In the genomic region with DNA sequence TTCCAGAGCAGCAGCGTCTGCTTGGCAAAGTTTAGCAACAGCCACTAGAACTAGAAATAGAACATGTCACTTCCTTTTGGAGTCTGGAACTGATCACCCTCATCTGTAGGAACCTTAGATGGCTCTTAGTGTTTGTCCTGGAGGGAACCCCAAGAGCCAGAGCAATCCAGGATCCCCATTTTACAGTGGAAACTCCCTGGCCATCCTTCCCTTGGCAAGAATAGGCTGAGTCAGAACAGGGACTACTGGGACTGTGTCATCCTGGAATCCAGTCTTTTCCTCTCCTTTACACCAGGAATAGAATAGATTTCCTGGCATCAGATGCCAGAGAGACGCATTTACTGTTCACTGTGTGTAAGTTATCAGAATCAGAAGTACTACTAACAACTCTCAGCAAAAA, we compare ENCODE assay signal across 16 cellular contexts. TPM values are rescaled to one million over a fixed set of nuclear protein-coding genes. Genes with fewer than 3 reads are reported as not detected.
A peak's percentile ranks its signal among the peaks of the same experiment; 100 is the strongest.
DNase-seq lines count a peak whose midpoint lies in the region; ATAC-seq and TF ChIP-seq lines count a peak whose summit lies in the region.
"Had no signal": no experiment of that assay in that cellular context is flagged by ENCODE, and none has a peak within 500 bp of the region (broad histone marks: within the 10 kb centered on the region; RNA-seq: fewer than 3 reads in every experiment).

No MANE protein-coding gene starts in this region.

- ATAC-seq in HG02938 (IDR thresholded peaks at IDR 0.05; ENCODE audit: unreplicated experiment) (no peak), HG03135 (IDR thresholded peaks at IDR 0.05; ENCODE audit: unreplicated experiment) (no peak)
- no peak for ATAC-seq in stimulated activated naive CD8-positive, alpha-beta T cell treated with anti-CD3 and anti-CD28 coated beads, Interleukin-15, Interleukin-2, amounts not matched to agents 100 U/mL and 50 U/mL, for 24 hours
- ATAC-seq: HepG2 had no signal

- WGBS in sigmoid colon, 2 donors: 82 to 86% methylated on average over 2 of the region's 2 CpGs

- H3K27ac ChIP-seq in left ventricle myocardium inferior (replicated peaks) (peak overlapping the region; percentile 37), sigmoid colon (peak overlapping the region in 2 of 4 donors; percentile 4 to 43)
- H3K27ac ChIP-seq: ovary had no signal

- DNase-seq in HCEC 1CT (peak; percentile 12), dermis microvascular lymphatic vessel endothelial cell (ENCODE audit: low read depth in 2 of 2) (peak; percentile 20 to 73), left ventricle myocardium inferior (no peak), sigmoid colon (no peak), RPMI8226 (no peak)
- no peak for DNase-seq in stimulated activated naive CD8-positive, alpha-beta T cell treated with anti-CD3 and anti-CD28 coated beads, Interleukin-15, Interleukin-2, amounts not matched to agents 100 U/mL and 50 U/mL, for 24 hours
- DNase-seq: activated CD4-positive, alpha-beta T cell treated with anti-CD3 and anti-CD28 coated beads for 48 hours; activated effector memory CD4-positive, alpha-beta T cell treated with Interleukin-2 at 50 U/mL for 16 hours; DMS 273 treated with DMSO at 0.1 percent for 48 hours; NCI-H146; NCI-H82; ovary; stimulated activated CD8-positive, alpha-beta memory T cell treated with anti-CD3 and anti-CD28 coated beads, Interleukin-4, amount 100 ng/mL, for 48 hours had no signal

- no peaks in the 10 kb centered on the region for H3K27me3 ChIP-seq in left ventricle myocardium inferior (ENCODE audit: low read depth)
- no peaks in the 10 kb centered on the region for H3K27me3 ChIP-seq in sigmoid colon
- H3K27me3 ChIP-seq: ovary had no signal

- H3K9me3 ChIP-seq in left ventricle myocardium inferior (replicated peaks): no peaks in the 10 kb centered on the region
- no peaks in the 10 kb centered on the region for H3K9me3 ChIP-seq in sigmoid colon
- H3K9me3 ChIP-seq: ovary had no signal

- TF ChIP-seq CTCF in left ventricle myocardium inferior (IDR thresholded peaks at IDR 0.05; ENCODE audit: borderline replicate concordance) (no peak), sigmoid colon (IDR thresholded peaks at IDR 0.05) (no peak)

- TF ChIP-seq EP300 in sigmoid colon (IDR thresholded peaks at IDR 0.05): peak in 3 of 4 donors; percentile 15 to 53 (median 43)

- intact Hi-C loops in left ventricle myocardium inferior (cut with micrococcal nuclease) (no loop called here), sigmoid colon (cut with DNase I) (no loop called here)

- peaks cover 12% of the 10 kb centered on the region for H3K4me1 ChIP-seq in left ventricle myocardium inferior
- H3K4me1 ChIP-seq in sigmoid colon: peaks cover 0 to 4% (median 0%) of the 10 kb centered on the region in 4 donors

- no peak overlapping the region for H3K4me3 ChIP-seq in left ventricle myocardium inferior
- no peak overlapping the region for H3K4me3 ChIP-seq in sigmoid colon
- H3K4me3 ChIP-seq: ovary had no signal

- H3K36me3 ChIP-seq in left ventricle myocardium inferior: peaks cover 42% of the 10 kb centered on the region
- peaks cover 0 to 23% (median 2%) of the 10 kb centered on the region in 4 donors for H3K36me3 ChIP-seq in sigmoid colon
- H3K36me3 ChIP-seq: ovary had no signal

- TF ChIP-seq POLR2A in sigmoid colon (IDR thresholded peaks at IDR 0.05): no peak

RNA-seq across cellular contexts. Expression of gene GRHL1, which starts 33.2 kb away (rescaled TPM):
- total RNA-seq in dermis microvascular lymphatic vessel endothelial cell: 0.26 and 0.76 TPM in 2 replicates
- total RNA-seq in left ventricle myocardium inferior: 0.69 TPM
- 1 to 10 TPM; 1.4 to 4.2 (median 2.5) TPM for total RNA-seq in sigmoid colon
- under 1 TPM; under 0.01 to 0.55 (median 0.46) TPM for polyA plus RNA-seq in sigmoid colon

Comparison
In these comparisons a context has a peak if more than half of its experiments do, and no peak if none do; other contexts are left out.
1. DNase-seq: peak in HCEC 1CT (single experiment) and dermis microvascular lymphatic vessel endothelial cell (2 of 2); none in left ventricle myocardium inferior (single experiment), sigmoid colon (single experiment), RPMI8226 (single experiment) and stimulated activated naive CD8-positive, alpha-beta T cell treated with anti-CD3 and anti-CD28 coated beads, Interleukin-15, Interleukin-2, amounts not matched to agents 100 U/mL and 50 U/mL, for 24 hours (single experiment).